8 cellular contexts compared by ENCODE assay signal in genomic region chr11:67391304-67392181, GRCh38. TPM values are rescaled to one million over a fixed set of nuclear protein-coding genes. Genes with fewer than 3 reads are reported as not detected.
A peak's percentile ranks its signal among the peaks of the same experiment; 100 is the strongest.
DNase-seq lines count a peak whose midpoint lies in the region; ATAC-seq, FAIRE-seq and TF ChIP-seq lines count a peak whose summit lies in the region.

Gene RAD9A, plus strand, starts transcription at chr11:67391986. Its CDS starts 59 bp downstream, at chr11:67392045.

- in situ Hi-C loops in HepG2 (cut with HindIII; ENCODE audit: extremely low pct_ligation_motif_present, low pct_unique_long_range_greater_than_20kb): no loop called here

- TF ChIP-seq CTCF in AG09309 (IDR thresholded peaks at IDR 0.05; ENCODE audit: control insufficient read depth, insufficient read depth, low read depth, low read length, missing control alignments) (no peak), coronary artery (IDR thresholded peaks at IDR 0.05) (no peak), HepG2 (CRISPR knock-in tag; IDR thresholded peaks at IDR 0.05) (peak; percentile 26; the same call in 1 of the 2 replicates)

- H3K27ac ChIP-seq in coronary artery (peak within 1 kb of the TSS; percentile 55 to 89), HepG2 (ENCODE audit: extremely low read length, insufficient read depth, low read length) (peak within 1 kb of the TSS; percentile 82)

- peak; percentile 38 for ATAC-seq in HG03457 (IDR thresholded peaks at IDR 0.05; ENCODE audit: unreplicated experiment)
- ATAC-seq in HepG2: peak; percentile 86

- peaks cover 43% of the 10 kb centered on the region for H3K4me1 ChIP-seq in HepG2 (ENCODE audit: insufficient read depth, low read length)

- H3K9me3 ChIP-seq in HepG2 (ENCODE audit: low read length): no peaks in the 10 kb centered on the region

- CTCF ChIA-PET in HepG2 (lab: Yijun Ruan, JAX; ENCODE audit: low intra/inter-chr PET ratio, low total read pairs): interaction anchor here (2.4 kb wide), 1 partner anchor 114 kb away, joined by 18 read pairs; the partner anchor contains the start of gene PITPNM1

- intact Hi-C loops in HepG2 (cut with micrococcal nuclease; ENCODE audit: unreplicated experiment): no loop called here

- POLR2A ChIA-PET in HepG2 (lab: Yijun Ruan, JAX): interaction anchor here (0.6 to 3.8 kb wide), 18 partner anchors 9 to 550 kb away, joined by 3 to 81 read pairs (median 4); partner anchors contain the start of genes AIP, ANKRD13D, CDK2AP2 and CLCF1

- no peak for TF ChIP-seq EP300 in HepG2 (IDR thresholded peaks at IDR 0.05; ENCODE audit: low read depth in 2 of 2, low read length in 2 of 2)
- TF ChIP-seq EP300 in HepG2 (CRISPR knock-in tag; IDR thresholded peaks at IDR 0.05; ENCODE audit: borderline replicate concordance): 0 out of 2 replicates have a peak, but pooled peaks have one; percentile 57

- FAIRE-seq in HepG2 (lab: Jason Lieb, UNC): no peak

- TSS peak; percentile 92 for BruUV-seq in HepG2 (replicated peaks; lab: Mats Ljungman, UMichigan)

- DNase-seq in AG09309 (ENCODE audit: low read depth) (peak; percentile 47), NCI-H748 (lab: John Stamatoyannopoulos, UW; ENCODE audit: unreplicated experiment) (peak; percentile 97), coronary artery (ENCODE audit: low spot score) (peak; percentile 96), HepG2 (ENCODE audit: low spot score) (peak; percentile 90)
- peak; percentile 89 for DNase-seq in activated CD4-positive, alpha-beta T cell treated with anti-CD3 and anti-CD28 coated beads, Interleukin-2, amount 50 U/mL, for 1 hour
- DNase-seq in stimulated activated CD4-positive, alpha-beta T cell treated with anti-CD3 and anti-CD28 coated beads, Interleukin-2, amount 100 ng/mL, for 4 hours (ENCODE audit: low read depth): peak; percentile 89

- peak within 1 kb of the TSS; percentile 94 for H3K4me3 ChIP-seq in AG09309 (ENCODE audit: control insufficient read depth, low read depth, low read length)
- peak within 1 kb of the TSS; percentile 98 for H3K4me3 ChIP-seq in coronary artery
- peak within 1 kb of the TSS; percentile 74 to 85 (median 78) for H3K4me3 ChIP-seq in HepG2 (replicated peaks in 1 of 3; ENCODE audit: insufficient read depth in 1 of 3, low read depth in 2 of 3, low read length in 3 of 3)

- H3K27me3 ChIP-seq in HepG2 (ENCODE audit: control insufficient read depth in 1 of 2, insufficient read depth in 2 of 2, low read length in 2 of 2): peaks cover 1 to 9% of the 10 kb centered on the region in 2 experiments; a peak in 3 of 5 replicates

- H3K36me3 ChIP-seq in HepG2 (replicated peaks in 1 of 2; ENCODE audit: control insufficient read depth in 1 of 2, insufficient read depth in 2 of 2, low read length in 2 of 2): peaks cover 5 to 6% of the 10 kb centered on the region in 2 experiments; a peak in 2 of 5 replicates

- 0% methylated on average over 19 of the region's 75 CpGs for WGBS in HepG2 (ENCODE audit: low lambda C conversion rate)

- peak; percentile 80 for TF ChIP-seq POLR2A in GM19193 (IDR thresholded peaks at IDR 0.05; ENCODE audit: extremely low read depth, insufficient read depth, insufficient read length)
- TF ChIP-seq POLR2A in HepG2 (IDR thresholded peaks at IDR 0.05; ENCODE audit: insufficient read depth in 1 of 2, low read depth in 2 of 2, low read length in 2 of 2): peak; percentile 84 to 95

- H3K4me2 ChIP-seq in HepG2 (ENCODE audit: low read depth, low read length): peak within 1 kb of the TSS; percentile 97

- 0 out of 2 replicates have a peak, but pooled peaks have one; percentile 34 for TF ChIP-seq RAD21 in HepG2 (CRISPR knock-in tag; IDR thresholded peaks at IDR 0.05)

- H2AFZ ChIP-seq in HepG2 (ENCODE audit: low read length): no peak within 1 kb of the TSS

- H4K20me1 ChIP-seq in HepG2 (ENCODE audit: insufficient read depth, low read length): no peaks in the 10 kb centered on the region

- peaks cover 10% of the 10 kb centered on the region for H3K79me2 ChIP-seq in HepG2 (ENCODE audit: insufficient read depth, low read length)

- H3K9ac ChIP-seq in HepG2 (ENCODE audit: insufficient read depth, low read depth, low read length): peak within 1 kb of the TSS; percentile 80

TF ChIP-seq in HepG2, 621 proteins besides CTCF, POLR2A, EP300 and RAD21 (continues in another document):
- TF ChIP-seq ZNF414 (CRISPR knock-in tag; IDR thresholded peaks at IDR 0.05) (no peak; the same call in 1 of the 2 replicates), ATRX (CRISPR knock-in tag; IDR thresholded peaks at IDR 0.05; ENCODE audit: borderline replicate concordance) (no peak), ZNF253 (CRISPR knock-in tag; IDR thresholded peaks at IDR 0.05; ENCODE audit: borderline replicate concordance) (peak; percentile 79; the same call in 1 of the 2 replicates), RFX5 (IDR thresholded peaks at IDR 0.05; ENCODE audit: low read depth, low read length) (0 out of 2 replicates have a peak, but pooled peaks have one; percentile 3), ZNF224 (CRISPR knock-in tag; IDR thresholded peaks at IDR 0.05) (no peak; the same call in 1 of the 2 replicates), ZFP36 (IDR thresholded peaks at IDR 0.05; ENCODE audit: borderline replicate concordance, low read depth, low read length, partially characterized antibody) (no peak), ZNF768 (CRISPR knock-in tag; IDR thresholded peaks at IDR 0.05) (peak; percentile 62; the same call in 1 of the 2 replicates), NBN (conservative IDR thresholded peaks at IDR 0.05) (no peak), ZNF746 (CRISPR knock-in tag; IDR thresholded peaks at IDR 0.05) (peak; percentile 78; the same call in 1 of the 2 replicates), ZNF280B (CRISPR knock-in tag; IDR thresholded peaks at IDR 0.05; ENCODE audit: borderline replicate concordance) (peak; percentile 94), ZNF629 (CRISPR knock-in tag; conservative IDR thresholded peaks at IDR 0.05) (0 out of 2 replicates have a peak, but pooled peaks have one; percentile 12)
- TF ChIP-seq, protein P1, sequence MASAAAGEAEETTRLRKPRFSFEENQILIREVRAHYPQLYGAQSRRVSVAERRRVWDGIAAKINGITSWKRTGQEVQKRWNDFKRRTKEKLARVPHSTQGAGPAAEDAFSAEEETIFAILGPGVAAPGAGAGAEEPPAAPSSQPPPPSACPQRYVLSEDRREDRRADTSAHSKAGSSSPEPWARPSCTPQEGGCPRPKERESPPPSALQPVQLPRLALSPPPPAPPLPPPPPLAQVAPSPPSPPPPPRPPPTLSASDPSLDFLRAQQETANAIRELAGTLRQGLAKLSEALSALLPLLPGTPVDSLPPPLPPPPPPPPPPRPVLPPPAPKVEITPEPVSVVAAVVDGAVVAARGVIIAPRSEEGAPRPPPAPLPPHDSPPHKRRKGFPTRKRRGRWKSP (CRISPR knock-in tag; IDR thresholded peaks at IDR 0.05): peak; percentile 93

RNA-seq across cellular contexts. Expression of gene RAD9A, which starts in this region (rescaled TPM):
- total RNA-seq in HepG2 (2016; rRNA removed; fragmentation: Illumina TruSeq; extraction: Trizol): 6.1 and 10.1 TPM in 2 replicates
- total RNA-seq in HepG2 (2016; cell fraction: cytosol; rRNA removed; fragmentation: Illumina TruSeq; extraction: Trizol; ENCODE audit: low read depth): 4.1 and 5.9 TPM in 2 replicates
- 5.8 and 13.4 TPM in 2 replicates for total RNA-seq in HepG2 (2016; cell fraction: insoluble cytoplasmic fraction; rRNA removed; fragmentation: Illumina TruSeq; extraction: Trizol)
- 4.4 and 5.5 TPM in 2 replicates for total RNA-seq in HepG2 (2016; cell fraction: membrane; rRNA removed; fragmentation: Illumina TruSeq; extraction: Trizol)
- total RNA-seq in HepG2 (2016; cell fraction: nucleus; rRNA removed; fragmentation: Illumina TruSeq; extraction: Trizol): 14.1 and 16.4 TPM in 2 replicates
- 14.7 and 15.7 TPM in 2 replicates for polyA plus RNA-seq in HepG2 (2011; rRNA removed)
- 4.4 and 7.5 TPM in 2 replicates for polyA plus RNA-seq in HepG2 (2011; cell fraction: cytosol; rRNA removed)
- polyA plus RNA-seq in HepG2 (2011; cell fraction: nucleus; rRNA removed): 60.6 and 87.4 TPM in 2 replicates
- polyA plus RNA-seq in HepG2 (2012): 6.9 and 9.5 TPM in 2 replicates
- 3.7 and 4.6 TPM in 2 replicates for polyA plus RNA-seq in HepG2 (2016; cell fraction: cytosol; fragmentation: Illumina TruSeq; extraction: Trizol; ENCODE audit: low read depth)
- polyA plus RNA-seq in HepG2 (2016; cell fraction: insoluble cytoplasmic fraction; fragmentation: Illumina TruSeq; extraction: Trizol; ENCODE audit: low read depth): 6.4 and 7.5 TPM in 2 replicates
- polyA plus RNA-seq in HepG2 (2016; cell fraction: membrane; fragmentation: Illumina TruSeq; extraction: Trizol; ENCODE audit: low read depth): 4.8 and 5.8 TPM in 2 replicates
- 61.7 and 63.7 TPM in 2 replicates for polyA plus RNA-seq in HepG2 (2016; cell fraction: nucleus; fragmentation: Illumina TruSeq; extraction: Trizol; ENCODE audit: insufficient read depth, low read depth)
- 6.7 and 12.7 TPM in 2 replicates for polyA minus RNA-seq in HepG2 (2011; rRNA and poly(A)+ RNA removed; ENCODE audit: low replicate concordance)
- polyA minus RNA-seq in HepG2 (2011; cell fraction: cytosol; rRNA and poly(A)+ RNA removed): 1.9 and 4.6 TPM in 2 replicates
- polyA minus RNA-seq in HepG2 (2011; cell fraction: nucleus; rRNA and poly(A)+ RNA removed): 11.1 TPM in 2 replicates

Comparison
In these comparisons a context has a peak if more than half of its experiments do, and no peak if none do; other contexts are left out.
1. Peak in every context shown above with its lines: DNase-seq, ATAC-seq, H3K4me3 ChIP-seq and H3K27ac ChIP-seq.
2. DNase-seq: peak in every context shown above with its lines; median percentile 97 in NCI-H748; 96 in coronary artery; 90 in HepG2; 89 in activated CD4-positive, alpha-beta T cell treated with anti-CD3 and anti-CD28 coated beads, Interleukin-2, amount 50 U/mL, for 1 hour; 89 in stimulated activated CD4-positive, alpha-beta T cell treated with anti-CD3 and anti-CD28 coated beads, Interleukin-2, amount 100 ng/mL, for 4 hours; 47 in AG09309.